In genomic region chr6:116118608-116119007, GRCh38 we compare ENCODE assay signal across 25 cellular contexts. TPM values are rescaled to one million over a fixed set of nuclear protein-coding genes. Genes with fewer than 3 reads are reported as not detected.
A peak's percentile ranks its signal among the peaks of the same experiment; 100 is the strongest.
DNase-seq lines count a peak whose midpoint lies in the region; ATAC-seq and TF ChIP-seq lines count a peak whose summit lies in the region.
"Had no signal": no experiment of that assay in that cellular context is flagged by ENCODE, and none has a peak within 500 bp of the region (broad histone marks: within the 10 kb centered on the region; RNA-seq: fewer than 3 reads in every experiment).

No MANE protein-coding gene starts in this region.

- H3K27me3 Mint-ChIP-seq in immature natural killer cell (ENCODE audit: low read depth in 3 of 3) = no peaks in the 10 kb centered on the region
- H3K27me3 Mint-ChIP-seq in CD14-positive monocyte (ENCODE audit: low read depth in 3 of 3) = no peaks in the 10 kb centered on the region
- H3K27me3 Mint-ChIP-seq: activated CD4-positive, alpha-beta T cell treated with anti-CD3 and anti-CD28 coated beads, Interleukin-2, amount 10 ng/mL, durations not matched to agents 24 days and 14 days had no signal

- DNase-seq in AG08395 (ENCODE audit: low spot score) (peak; percentile 58), ELR (ENCODE audit: low read depth) (peak; percentile 80), RPMI7951 (ENCODE audit: low read depth) (peak; percentile 58), immature natural killer cell (no peak), CD14-positive monocyte (ENCODE audit: low spot score) (no peak), HAP-1 (ENCODE audit: low spot score in 2 of 2) (no peak)
- DNase-seq in activated CD4-positive, CD25-positive, alpha-beta regulatory T cell (lab: John Stamatoyannopoulos, UW) = no peak
- DNase-seq: activated CD4-positive, alpha-beta T cell treated with anti-CD3 and anti-CD28 coated beads, Interleukin-2, amount 10 ng/mL, durations not matched to agents 24 days and 14 days; activated gamma-delta T cell treated with Interleukin-2 at 50 U/mL for 16 hours; cerebellar nuclear complex; effector CD4-positive, alpha-beta T cell; KBM-7; left lung; NCI-H187 treated with DMSO at 0.1 percent for 48 hours; NCI-H2227 treated with DMSO at 0.1 percent for 48 hours; NCI-H774; SIG-M5; stimulated activated naive CD4-positive, alpha-beta T cell treated with Interleukin-2 at 50 U/mL for 16 hours; T-helper 1 cell; tibial artery had no signal

- no peaks in the 10 kb centered on the region for H3K4me1 ChIP-seq in HAP-1
- H3K4me1 ChIP-seq: left lung, prostate gland had no signal

- no peaks in the 10 kb centered on the region for H3K9me3 ChIP-seq in HAP-1
- H3K9me3 ChIP-seq: left lung, prostate gland, tibial artery had no signal

- H3K27ac Mint-ChIP-seq in immature natural killer cell (peak overlapping the region in 4 of 6 donors; percentile 2 to 49 (median 41)), CD14-positive monocyte (no peak overlapping the region)
- H3K27ac Mint-ChIP-seq: activated CD4-positive, alpha-beta T cell treated with anti-CD3 and anti-CD28 coated beads, Interleukin-2, amount 10 ng/mL, durations not matched to agents 24 days and 14 days had no signal

- H3K36me3 Mint-ChIP-seq in immature natural killer cell (peaks cover 0 to 37% (median 0%) of the 10 kb centered on the region in 3 donors), CD14-positive monocyte (peaks cover 24 to 33% of the 10 kb centered on the region in 2 donors)

- in situ Hi-C loops in HAP-1 (cut with MboI; ENCODE audit: low sequenced_read_pairs) = no loop called here

- intact Hi-C loops in CD14-positive monocyte (cut with micrococcal nuclease) = no loop called here

- no peak for ATAC-seq in HG02884 (IDR thresholded peaks at IDR 0.05; ENCODE audit: unreplicated experiment)
- ATAC-seq: left lung had no signal

- TF ChIP-seq CTCF in CD14-positive monocyte (IDR thresholded peaks at IDR 0.05) = no peak

- no peaks in the 10 kb centered on the region for H3K27me3 ChIP-seq in HAP-1 (ENCODE audit: low read depth)
- H3K27me3 ChIP-seq: left lung, tibial artery had no signal

- H3K4me3 ChIP-seq in HAP-1 = no peak overlapping the region
- H3K4me3 ChIP-seq: left lung, prostate gland, skin epidermis, tibial artery had no signal

- H3K4me1 Mint-ChIP-seq in immature natural killer cell = no peaks in the 10 kb centered on the region
- H3K4me1 Mint-ChIP-seq in CD14-positive monocyte = no peaks in the 10 kb centered on the region
- H3K4me1 Mint-ChIP-seq: neural crest cell had no signal

- H3K36me3 ChIP-seq in HAP-1 (replicated peaks) = 0 out of 2 replicates have a peak, but pooled peaks cover 2% of the 10 kb centered on the region
- H3K36me3 ChIP-seq: prostate gland had no signal

- H3K9me3 Mint-ChIP-seq in immature natural killer cell (no peaks in the 10 kb centered on the region), CD14-positive monocyte (no peaks in the 10 kb centered on the region)
- H3K9me3 Mint-ChIP-seq: activated CD4-positive, alpha-beta T cell treated with anti-CD3 and anti-CD28 coated beads, Interleukin-2, amount 10 ng/mL, durations not matched to agents 24 days and 14 days; neural crest cell had no signal

- H3K4me3 Mint-ChIP-seq in immature natural killer cell = no peak overlapping the region
- H3K4me3 Mint-ChIP-seq in CD14-positive monocyte = no peak overlapping the region
- H3K4me3 Mint-ChIP-seq: activated CD4-positive, alpha-beta T cell treated with anti-CD3 and anti-CD28 coated beads, Interleukin-2, amount 10 ng/mL, durations not matched to agents 24 days and 14 days; neural crest cell had no signal

RNA-seq across cellular contexts. Expression of gene COL10A1, which starts 7.3 kb away (rescaled TPM):
- total RNA-seq in RPMI7951 (2014; rRNA removed; shearing (Covaris generic)) = 72.6 and 96.8 TPM in 2 replicates
- polyA plus RNA-seq in immature natural killer cell = not detected
- not detected for polyA plus RNA-seq in CD14-positive monocyte
- total RNA-seq: activated CD4-positive, alpha-beta T cell treated with anti-CD3 and anti-CD28 coated beads, Interleukin-2, amount 10 ng/mL, durations not matched to agents 24 days and 14 days; neural crest cell; prostate gland had no signal
- polyA plus RNA-seq: esophagus had no signal

RNA-seq across cellular contexts. Expression of gene NT5DC1, which starts 18.0 kb away (rescaled TPM):
- 13.4 and 14.3 TPM in 2 replicates for total RNA-seq in RPMI7951 (2014; rRNA removed; shearing (Covaris generic))
- polyA plus RNA-seq in immature natural killer cell (10 to 100 TPM; 30.6 to 44.8 (median 35.9) TPM), CD14-positive monocyte (10 to 100 TPM; 28.3 to 39.0 TPM)

RNA-seq across cellular contexts. Expression of gene FRK, which starts 57.9 kb away (rescaled TPM):
- 1.7 and 1.8 TPM in 2 replicates for total RNA-seq in RPMI7951 (2014; rRNA removed; shearing (Covaris generic))
- polyA plus RNA-seq in immature natural killer cell (not detected), CD14-positive monocyte (not detected)
- total RNA-seq: activated CD4-positive, alpha-beta T cell treated with anti-CD3 and anti-CD28 coated beads, Interleukin-2, amount 10 ng/mL, durations not matched to agents 24 days and 14 days had no signal

Comparison
In these comparisons a context has a peak if more than half of its experiments do, and no peak if none do; other contexts are left out.
1. DNase-seq: peak in AG08395 (single experiment), ELR (single experiment) and RPMI7951 (single experiment); none in immature natural killer cell (0 of 3), activated CD4-positive, CD25-positive, alpha-beta regulatory T cell (0 of 4), CD14-positive monocyte (single experiment) and HAP-1 (0 of 2).
2. H3K27ac Mint-ChIP-seq: peak in immature natural killer cell (4 of 6); none in CD14-positive monocyte (0 of 7).